In the genomic region with DNA sequence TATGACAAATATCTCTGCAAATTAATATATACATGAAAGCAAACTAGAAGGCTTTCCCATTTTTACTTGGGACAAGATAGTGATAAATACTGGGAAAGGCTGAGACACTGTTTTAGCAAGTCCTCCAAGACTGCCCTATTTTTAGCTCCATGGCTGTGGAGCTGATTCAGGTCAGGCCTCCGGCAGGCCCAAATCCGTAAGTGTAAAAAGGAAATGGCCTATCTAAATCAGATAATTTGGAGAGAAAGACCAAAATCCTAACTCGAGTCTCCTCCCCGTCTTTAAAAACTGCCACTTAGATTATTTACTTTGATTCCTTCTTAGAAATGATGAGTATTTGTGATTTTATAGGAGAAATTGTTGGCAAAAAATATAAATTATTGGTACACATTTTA, we compare ENCODE assay signal across 9 cellular contexts. TPM values are rescaled to one million over a fixed set of nuclear protein-coding genes. Genes with fewer than 3 reads are reported as not detected.
DNase-seq lines count a peak whose midpoint lies in the region; ATAC-seq, FAIRE-seq and TF ChIP-seq lines count a peak whose summit lies in the region.
"Had no signal": no experiment of that assay in that cellular context is flagged by ENCODE, and none has a peak within 500 bp of the region (broad histone marks: within the 10 kb centered on the region; RNA-seq: fewer than 3 reads in every experiment).

No MANE protein-coding gene starts in this region.

- H3K79me2 ChIP-seq in K562 (ENCODE audit: control insufficient read depth, insufficient read depth, low read length): peaks cover 79% of the 10 kb centered on the region

- peak overlapping the region; percentile 45 to 99 (median 97) for H3K27ac ChIP-seq in heart right ventricle
- H3K27ac ChIP-seq in K562 (ENCODE audit: extremely low read depth, low read depth, low read length): peak overlapping the region; percentile 97

- CTCF ChIA-PET in K562 (lab: Yijun Ruan, JAX; ENCODE audit: low intra/inter-chr PET ratio): no interaction called here

- FAIRE-seq in K562 (lab: Jason Lieb, UNC): no peak
- FAIRE-seq: colon had no signal

- peak in 4 of 8 donors; percentile 38 to 56 (median 44) for ATAC-seq in heart right ventricle
- ATAC-seq in K562: no peak

- TF ChIP-seq CTCF in heart right ventricle (IDR thresholded peaks at IDR 0.05) (no peak), K562 (IDR thresholded peaks at IDR 0.05 in 2 of 3, conservative IDR thresholded peaks at IDR 0.05 in 1 of 3; ENCODE audit: insufficient read depth in 2 of 3, low read depth in 1 of 3, low read length in 3 of 3) (no peak)

- no peaks in the 10 kb centered on the region for H3K9me1 ChIP-seq in K562 (ENCODE audit: control insufficient read depth, insufficient read depth, low read length)

- no TSS peak for BruUV-seq in K562 (replicated peaks; lab: Mats Ljungman, UMichigan)

- intact Hi-C loops in heart right ventricle (cut with DNase I) (loop anchor here in 2 of 10 donors (5.0 to 10.0 kb wide), 2 partner anchors 305 to 307 kb away; partner anchors contain the start of gene SMAD1 (in 2 of the 2)), cardiac septum (cut with DNase I) (loop anchor here (2.0 to 10.0 kb wide), 4 partner anchors 23 to 757 kb away; partner anchors contain the start of genes ABCE1, ANAPC10, SMAD1 and ZNF827), K562 (cut with micrococcal nuclease) (no loop called here)

- DNase-seq in heart right ventricle (peak in 1 of 2 donors; percentile 37), cardiac septum (ENCODE audit: low spot score) (no peak), K562 (ENCODE audit: extremely low read depth in 1 of 4, low spot score in 3 of 4) (peak in 1 of 4 experiments; percentile 48), medulla oblongata (ENCODE audit: extremely low spot score) (peak; percentile 47), KG1 (lab: John Stamatoyannopoulos, UW) (no peak), islet precursor cell (no peak), CD1c-positive myeloid dendritic cell (ENCODE audit: extremely low spot score) (no peak)
- DNase-seq in stimulated activated CD4-positive, alpha-beta T cell treated with anti-CD3 and anti-CD28 coated beads, Interleukin-4, amount 100 ng/mL, for 24 hours: no peak

- H3K9ac ChIP-seq in K562 (ENCODE audit: insufficient read depth in 1 of 2, low read depth in 2 of 2, low read length in 2 of 2): peak overlapping the region; percentile 79 to 98; a peak in 3 of 4 replicates

- H3K9me3 ChIP-seq in heart right ventricle (no peaks in the 10 kb centered on the region), K562 (replicated peaks; ENCODE audit: control insufficient read depth, insufficient read depth, low read depth, low read length) (no peaks in the 10 kb centered on the region; the same call in 1 of the 2 replicates)

- no peak for TF ChIP-seq EP300 in K562 (IDR thresholded peaks at IDR 0.05; ENCODE audit: low read length)

- H3K4me1 ChIP-seq in heart right ventricle (peaks cover 4 to 55% (median 39%) of the 10 kb centered on the region in 9 donors), K562 (replicated peaks in 1 of 2; ENCODE audit: control insufficient read depth in 2 of 2, insufficient read depth in 2 of 2, low read length in 2 of 2) (peaks cover 12 to 15% of the 10 kb centered on the region in 2 experiments; a peak in 4 of 5 replicates)

- POLR2A ChIA-PET in K562 (lab: Yijun Ruan, JAX): interaction anchor here (0.7 to 1.9 kb wide), 7 partner anchors 9 to 80 kb away, joined by 3 to 9 read pairs (median 4); partner anchors contain the start of genes ABCE1 and ANAPC10

- 0% methylated on average over 4 of the region's 4 CpGs for WGBS in heart right ventricle, 2 donors
- 0% methylated on average over 4 of the region's 4 CpGs for WGBS in K562 (ENCODE audit: insufficient coverage, low coverage, missing lambda C conversion rate)

- peaks cover 0 to 20% (median 0%) of the 10 kb centered on the region in 9 donors for H3K36me3 ChIP-seq in heart right ventricle
- peaks cover 36% of the 10 kb centered on the region for H3K36me3 ChIP-seq in K562 (ENCODE audit: control insufficient read depth, insufficient read depth, low read length)

- H3K4me2 ChIP-seq in K562 (ENCODE audit: insufficient read depth, low read length): peak overlapping the region; percentile 93

- H4K20me1 ChIP-seq in K562 (replicated peaks; ENCODE audit: control insufficient read depth, insufficient read depth, low read length): peaks cover 7% of the 10 kb centered on the region; the same call in 1 of the 2 replicates

- H3K4me3 ChIP-seq in heart right ventricle (peak overlapping the region in 9 of 10 donors; percentile 60 to 89 (median 82)), K562 (peak overlapping the region; percentile 75)

- in situ Hi-C loops in K562 (cut with MboI): no loop called here

- H2AFZ ChIP-seq in K562 (ENCODE audit: low read depth, low read length): no peak overlapping the region

- TF ChIP-seq POLR2A in K562 (conservative IDR thresholded peaks at IDR 0.05): no peak

- TF ChIP-seq RAD21 in K562 (CRISPR knock-in tag; conservative IDR thresholded peaks at IDR 0.05 in 1 of 2, IDR thresholded peaks at IDR 0.05 in 1 of 2): no peak

- no peaks in the 10 kb centered on the region for H3K27me3 ChIP-seq in heart right ventricle
- no peaks in the 10 kb centered on the region for H3K27me3 ChIP-seq in K562 (ENCODE audit: control insufficient read depth in 2 of 2, insufficient read depth in 2 of 2, low read length in 2 of 2)

TF ChIP-seq in K562, 482 proteins besides CTCF, POLR2A, EP300 and RAD21:
- peak; percentile 64; the same call in 1 of the 2 replicates for TF ChIP-seq MEF2D (tag; conservative IDR thresholded peaks at IDR 0.05; ENCODE audit: low read depth)
- TF ChIP-seq ELF1 (tag; IDR thresholded peaks at IDR 0.05): 0 out of 2 replicates have a peak, but pooled peaks have one; percentile 10
- no peak for TF ChIP-seq ERF (CRISPR knock-in tag; IDR thresholded peaks at IDR 0.05)
- TF ChIP-seq MEF2A (IDR thresholded peaks at IDR 0.05; ENCODE audit: control insufficient read depth, low read depth, low read length): peak; percentile 38; the same call in 1 of the 2 replicates

RNA-seq across cellular contexts. Expression of gene OTUD4, which starts 2.9 kb away (rescaled TPM):
- 10 to 100 TPM; 22.5 to 36.7 (median 26.9) TPM for total RNA-seq in heart right ventricle
- 10 to 100 TPM in 1 of 2 donors, 1 to 10 TPM in 1; 9.3 to 13.2 TPM for polyA plus RNA-seq in heart right ventricle
- 26.7 TPM for total RNA-seq in cardiac septum
- total RNA-seq in K562 (2011; cell fraction: chromatin; rRNA removed; ENCODE audit: low replicate concordance): 40.1 and 136 TPM in 2 replicates
- 25.3 and 32.8 TPM in 2 replicates for total RNA-seq in K562 (2011; cell fraction: nucleolus; rRNA removed)
- 54.3 and 78.7 TPM in 2 replicates for total RNA-seq in K562 (2011; cell fraction: nucleoplasm; rRNA removed)
- total RNA-seq in K562 (2014; rRNA removed): 9.1 and 12.0 TPM in 2 replicates
- total RNA-seq in K562 (2014; rRNA removed; fragmentation: Illumina TruSeq; extraction: Trizol): 29.0 and 38.0 TPM in 2 replicates
- 21.7 and 25.8 TPM in 2 replicates for total RNA-seq in K562 (2015; rRNA removed; fragmentation: Illumina TruSeq; extraction: Trizol)
- 25.7 and 27.5 TPM in 2 replicates for total RNA-seq in K562 (2021)
- 20.4 and 24.8 TPM in 2 replicates for polyA plus RNA-seq in K562 (2011; rRNA removed)
- 8.4 and 12.1 TPM in 2 replicates for polyA plus RNA-seq in K562 (2011; cell fraction: cytosol; rRNA removed)
- polyA plus RNA-seq in K562 (2011; cell fraction: nucleus; rRNA removed): 37.6 and 42.9 TPM in 2 replicates
- polyA plus RNA-seq in K562 (2012): 9.9 and 13.5 TPM in 2 replicates
- polyA plus RNA-seq in K562 (2014; fragmentation: Illumina TruSeq; extraction: Trizol): 21.2 and 26.3 TPM in 2 replicates
- 1 to 10 TPM; 4.2 to 8.2 TPM for polyA plus RNA-seq in K562 (2014; fragmentation: Nextera tagmentation; extraction: Ambion mirVana)
- 13.4 and 15.0 TPM in 2 replicates for polyA plus RNA-seq in K562 (2014; rRNA removed)
- polyA minus RNA-seq in K562 (2011; rRNA and poly(A)+ RNA removed): 44.4 and 50.5 TPM in 2 replicates
- polyA minus RNA-seq in K562 (2011; cell fraction: cytosol; rRNA and poly(A)+ RNA removed): 16.4 and 17.5 TPM in 2 replicates
- polyA minus RNA-seq in K562 (2011; cell fraction: nucleus; rRNA and poly(A)+ RNA removed): 40.0 and 66.3 TPM in 2 replicates
